ENCODE assay signal across 11 cellular contexts in the genomic region with DNA sequence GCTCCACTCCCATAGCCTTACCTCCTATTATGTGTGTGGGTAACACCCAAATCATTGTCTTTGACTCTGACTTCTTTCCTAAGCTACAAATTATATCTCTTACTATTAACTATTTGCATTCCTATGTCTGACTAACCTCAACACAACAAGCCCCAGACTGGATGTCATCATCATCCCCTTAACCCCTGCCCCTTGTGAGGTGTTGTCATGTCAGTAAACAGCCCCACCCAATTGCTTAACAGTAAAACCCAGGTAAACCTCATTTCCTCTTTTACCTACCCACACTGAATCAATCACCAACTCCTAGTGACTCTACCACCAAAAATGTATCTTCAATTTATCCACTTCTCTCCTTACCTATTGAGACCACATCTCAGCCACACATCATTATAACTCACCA. TPM values are rescaled to one million over a fixed set of nuclear protein-coding genes. Genes with fewer than 3 reads are reported as not detected.
DNase-seq lines count a peak whose midpoint lies in the region; ATAC-seq and TF ChIP-seq lines count a peak whose summit lies in the region.
"Had no signal": no experiment of that assay in that cellular context is flagged by ENCODE, and none has a peak within 500 bp of the region (broad histone marks: within the 10 kb centered on the region; RNA-seq: fewer than 3 reads in every experiment).

No MANE protein-coding gene starts in this region.

- no peak overlapping the region for H2BK120ac ChIP-seq in neuronal stem cell (ENCODE audit: low read depth, low read length)

- peaks cover 20% of the 10 kb centered on the region for H3K36me3 Mint-ChIP-seq in activated naive CD4-positive, alpha-beta T cell treated with anti-CD3 and anti-CD28 coated beads, Interleukin-2, amount 10 ng/mL, durations not matched to agents 7 days and 5 days

- H3K27ac ChIP-seq in RWPE2 (ENCODE audit: poor library complexity, severe bottlenecking): peak overlapping the region; percentile 92
- no peak overlapping the region for H3K27ac ChIP-seq in neuronal stem cell (replicated peaks; ENCODE audit: low read length)

- no peak overlapping the region for H2AK5ac ChIP-seq in neuronal stem cell (ENCODE audit: low read depth, low read length)

- no peak overlapping the region for H3K4me3 ChIP-seq in RWPE2 (ENCODE audit: severe bottlenecking)
- no peak overlapping the region for H3K4me3 ChIP-seq in neuronal stem cell (ENCODE audit: low read length in 2 of 2)
- H3K4me3 ChIP-seq: lung had no signal

- no peaks in the 10 kb centered on the region for H3K9me3 ChIP-seq in RWPE2 (ENCODE audit: severe bottlenecking)
- no peaks in the 10 kb centered on the region for H3K9me3 ChIP-seq in neuronal stem cell (replicated peaks in 1 of 2; ENCODE audit: control insufficient read depth in 2 of 2, insufficient read depth in 1 of 2, low read depth in 1 of 2, low read length in 2 of 2)

- no peak overlapping the region for H4K8ac ChIP-seq in neuronal stem cell (ENCODE audit: low read depth, low read length)

- H3K36me3 ChIP-seq in RWPE2 (ENCODE audit: low read depth): peaks cover 58% of the 10 kb centered on the region
- H3K36me3 ChIP-seq in neuronal stem cell (replicated peaks in 1 of 2; ENCODE audit: control insufficient read depth in 2 of 2, insufficient read depth in 2 of 2, low read length in 2 of 2): peaks cover 6 to 48% of the 10 kb centered on the region in 2 donors

- peaks cover 49% of the 10 kb centered on the region for H3K4me1 Mint-ChIP-seq in activated naive CD4-positive, alpha-beta T cell treated with anti-CD3 and anti-CD28 coated beads, Interleukin-2, amount 10 ng/mL, durations not matched to agents 7 days and 5 days

- ATAC-seq in RWPE2 (ENCODE audit: low read depth): peak; percentile 75
- ATAC-seq in esophagus mucosa: peak; percentile 92
- no peak for ATAC-seq in GM18909 (IDR thresholded peaks at IDR 0.05; ENCODE audit: poor library complexity, unreplicated experiment)

- H3K18ac ChIP-seq in neuronal stem cell (ENCODE audit: low read length): no peak overlapping the region

- CTCF ChIA-PET in activated naive CD4-positive, alpha-beta T cell treated with anti-CD3 and anti-CD28 coated beads, Interleukin-2, amount 10 ng/mL, durations not matched to agents 7 days and 5 days (lab: Charles Lee): interaction anchor here (2.7 kb wide), 1 partner anchor 18 kb away, joined by 8 read pairs; no protein-coding TSS in a partner anchor

- no peak overlapping the region for H3K14ac ChIP-seq in neuronal stem cell (ENCODE audit: low read length)

- TF ChIP-seq CTCF in RWPE2 (IDR thresholded peaks at IDR 0.05; ENCODE audit: poor library complexity, severe bottlenecking): no peak

- no peak overlapping the region for H2BK5ac ChIP-seq in neuronal stem cell (ENCODE audit: low read length)

- H3K9me3 Mint-ChIP-seq in activated naive CD4-positive, alpha-beta T cell treated with anti-CD3 and anti-CD28 coated beads, Interleukin-2, amount 10 ng/mL, durations not matched to agents 7 days and 5 days: no peaks in the 10 kb centered on the region

- DNase-seq in activated naive CD4-positive, alpha-beta T cell treated with anti-CD3 and anti-CD28 coated beads, Interleukin-2, amount 10 ng/mL, durations not matched to agents 7 days and 5 days: no peak
- no peak for DNase-seq in activated naive CD4-positive, alpha-beta T cell (lab: John Stamatoyannopoulos, UW)
- DNase-seq in RWPE2 (ENCODE audit: low spot score): peak; percentile 84
- DNase-seq in renal cortical epithelial cell (ENCODE audit: low read depth): peak; percentile 67
- DNase-seq in stimulated activated CD4-positive, alpha-beta T cell treated with anti-CD3 and anti-CD28 coated beads, Interleukin-4, amount 100 ng/mL, for 4 hours: no peak
- no peak for DNase-seq in neuronal stem cell (ENCODE audit: low spot score)
- DNase-seq: NCI-H1694; NK-92 treated with Interleukin-12 subunit alpha and Interleukin-12 subunit beta, amount 100 ng/mL, for 24 hours had no signal

- H3K9ac ChIP-seq in neuronal stem cell (ENCODE audit: low read depth, low read length, poor library complexity): no peak overlapping the region

- H3K4me2 ChIP-seq in neuronal stem cell (ENCODE audit: insufficient read depth, low read length, poor library complexity, severe bottlenecking): no peak overlapping the region

- H3K27ac Mint-ChIP-seq in activated naive CD4-positive, alpha-beta T cell treated with anti-CD3 and anti-CD28 coated beads, Interleukin-2, amount 10 ng/mL, durations not matched to agents 7 days and 5 days: peak overlapping the region; percentile 17

- H3K27me3 ChIP-seq in RWPE2 (ENCODE audit: insufficient read depth, poor library complexity, severe bottlenecking) (no peaks in the 10 kb centered on the region), neuronal stem cell (ENCODE audit: control insufficient read depth in 3 of 3, insufficient read depth in 3 of 3, low read depth in 1 of 3, low read length in 3 of 3) (no peaks in the 10 kb centered on the region)

- H4K91ac ChIP-seq in neuronal stem cell (ENCODE audit: low read depth, low read length, poor library complexity): no peak overlapping the region

- no peak overlapping the region for H2BK15ac ChIP-seq in neuronal stem cell (ENCODE audit: low read length)

- H3K23ac ChIP-seq in neuronal stem cell (ENCODE audit: low read depth, low read length, poor library complexity): no peak overlapping the region

- peaks cover 2% of the 10 kb centered on the region for H3K79me1 ChIP-seq in neuronal stem cell (ENCODE audit: low read depth, low read length)

- no peak overlapping the region for H3K4ac ChIP-seq in neuronal stem cell (ENCODE audit: low read length)

- no peak overlapping the region for H2AFZ ChIP-seq in neuronal stem cell (ENCODE audit: low read length)

- H3K4me1 ChIP-seq in RWPE2 (ENCODE audit: insufficient read depth, poor library complexity, severe bottlenecking) (peaks cover 33% of the 10 kb centered on the region), neuronal stem cell (ENCODE audit: control insufficient read depth in 2 of 2, insufficient read depth in 1 of 2, low read depth in 1 of 2, low read length in 2 of 2) (peaks cover 12 to 15% of the 10 kb centered on the region in 2 donors)

- H3K27me3 Mint-ChIP-seq in activated naive CD4-positive, alpha-beta T cell treated with anti-CD3 and anti-CD28 coated beads, Interleukin-2, amount 10 ng/mL, durations not matched to agents 7 days and 5 days: no peaks in the 10 kb centered on the region

- no peak overlapping the region for H3K4me3 Mint-ChIP-seq in activated naive CD4-positive, alpha-beta T cell treated with anti-CD3 and anti-CD28 coated beads, Interleukin-2, amount 10 ng/mL, durations not matched to agents 7 days and 5 days

- no peak overlapping the region for H2BK12ac ChIP-seq in neuronal stem cell (ENCODE audit: low read length)

RNA-seq across cellular contexts. Expression of gene SREK1IP1, which starts 2.4 kb away (rescaled TPM):
- total RNA-seq in esophagus mucosa: 33.5 TPM
- total RNA-seq in renal cortical epithelial cell: 21.8 and 25.9 TPM in 2 replicates
- polyA plus RNA-seq in neuronal stem cell (2013, experiment 1 of 2): 70.2 TPM
- 71.6 TPM for polyA plus RNA-seq in neuronal stem cell (2013, experiment 2 of 2)

RNA-seq across cellular contexts. Expression of gene CWC27, which starts 2.6 kb away (rescaled TPM):
- total RNA-seq in esophagus mucosa (14.7 TPM), renal cortical epithelial cell (10.2 and 23.5 TPM in 2 replicates)
- polyA plus RNA-seq in neuronal stem cell (2013, experiment 1 of 2): 105 TPM
- polyA plus RNA-seq in neuronal stem cell (2013, experiment 2 of 2): 112 TPM

Comparison
In these comparisons a context has a peak if more than half of its experiments do, and no peak if none do; other contexts are left out.
1. DNase-seq: peak in RWPE2 (single experiment) and renal cortical epithelial cell (single experiment); none in activated naive CD4-positive, alpha-beta T cell treated with anti-CD3 and anti-CD28 coated beads, Interleukin-2, amount 10 ng/mL, durations not matched to agents 7 days and 5 days (single experiment), activated naive CD4-positive, alpha-beta T cell (0 of 4), stimulated activated CD4-positive, alpha-beta T cell treated with anti-CD3 and anti-CD28 coated beads, Interleukin-4, amount 100 ng/mL, for 4 hours (0 of 2) and neuronal stem cell (single experiment).